In genomic region chr1:225877570-225877969, GRCh38 we compare ENCODE assay signal across 8 cellular contexts. TPM values are rescaled to one million over a fixed set of nuclear protein-coding genes. Genes with fewer than 3 reads are reported as not detected.
A peak's percentile ranks its signal among the peaks of the same experiment; 100 is the strongest.
DNase-seq lines count a peak whose midpoint lies in the region; ATAC-seq, FAIRE-seq and TF ChIP-seq lines count a peak whose summit lies in the region.

No MANE protein-coding gene starts in this region.

- FAIRE-seq in HTR-8/SVneo (lab: Jason Lieb, UNC): no peak

- H3F3A ChIP-seq in neural progenitor cell (ENCODE audit: low read depth): peaks cover 17% of the 10 kb centered on the region

- H3K27ac Mint-ChIP-seq in neural progenitor cell: no peak overlapping the region

- no peak overlapping the region for H3K27ac ChIP-seq in neural progenitor cell

- peaks cover 5% of the 10 kb centered on the region for H3K36me3 Mint-ChIP-seq in neural progenitor cell

- no peaks in the 10 kb centered on the region for H3K9me3 ChIP-seq in neural progenitor cell (ENCODE audit: low read depth)

- H3K9me3 Mint-ChIP-seq in neural progenitor cell: no peaks in the 10 kb centered on the region

- H3K36me3 ChIP-seq in neural progenitor cell: no peaks in the 10 kb centered on the region

- ATAC-seq in HG02588 (IDR thresholded peaks at IDR 0.05; ENCODE audit: unreplicated experiment) (no peak), GM21619 (IDR thresholded peaks at IDR 0.05; ENCODE audit: unreplicated experiment) (no peak)

- H3K4me2 ChIP-seq in neural progenitor cell: no peak overlapping the region

- H3K4me3 ChIP-seq in neural progenitor cell: no peak overlapping the region

- peaks cover 22% of the 10 kb centered on the region for H3K27me3 ChIP-seq in neural progenitor cell

- H3K4me1 Mint-ChIP-seq in neural progenitor cell: peaks cover 14% of the 10 kb centered on the region

- no peak overlapping the region for H2AFZ ChIP-seq in neural progenitor cell (replicated peaks)

- H3K27me3 Mint-ChIP-seq in neural progenitor cell (ENCODE audit: insufficient read depth, low read depth): peaks cover 7% of the 10 kb centered on the region

- peaks cover 8% of the 10 kb centered on the region for H4K20me1 ChIP-seq in neural progenitor cell (ENCODE audit: low read depth)

- no peaks in the 10 kb centered on the region for H3K79me2 ChIP-seq in neural progenitor cell (ENCODE audit: low read depth)

- DNase-seq in D341Med (ENCODE audit: low spot score) (peak; percentile 59), HTR-8/SVneo (ENCODE audit: insufficient read length, low spot score) (peak; percentile 48), UCSD-AML1 (lab: John Stamatoyannopoulos, UW; ENCODE audit: unreplicated experiment) (peak; percentile 47), fibroblast of gingiva (ENCODE audit: low read depth) (peak; percentile 48), neural progenitor cell (ENCODE audit: low spot score) (peak; percentile 73), NCI-H2081 (lab: John Stamatoyannopoulos, UW) (no peak)

- TF ChIP-seq CTCF in neural progenitor cell (IDR thresholded peaks at IDR 0.05): peak; percentile 62

- H3K4me1 ChIP-seq in neural progenitor cell: peaks cover 10% of the 10 kb centered on the region

- no peak overlapping the region for H3K9ac ChIP-seq in neural progenitor cell

- H3K4me3 Mint-ChIP-seq in neural progenitor cell: no peak overlapping the region

RNA-seq across cellular contexts. Expression of gene TMEM63A, which starts 4.6 kb away (rescaled TPM):
- total RNA-seq in neural progenitor cell (ENCODE audit: low replicate concordance): 5.1 and 12.3 TPM in 2 replicates

RNA-seq across cellular contexts. Expression of gene LEFTY1, which starts 11.4 kb away (rescaled TPM):
- total RNA-seq in neural progenitor cell (ENCODE audit: low replicate concordance): not detected in 2 replicates

RNA-seq across cellular contexts. Expression of gene PYCR2, which starts 46.5 kb away (rescaled TPM):
- total RNA-seq in neural progenitor cell (ENCODE audit: low replicate concordance): 23.8 and 54.7 TPM in 2 replicates

Comparison
In these comparisons a context has a peak if more than half of its experiments do, and no peak if none do; other contexts are left out.
1. DNase-seq: peak in D341Med (single experiment), HTR-8/SVneo (single experiment), UCSD-AML1 (single experiment), fibroblast of gingiva (single experiment) and neural progenitor cell (single experiment); none in NCI-H2081 (0 of 2).